8 cellular contexts compared by ENCODE assay signal in the genomic region with DNA sequence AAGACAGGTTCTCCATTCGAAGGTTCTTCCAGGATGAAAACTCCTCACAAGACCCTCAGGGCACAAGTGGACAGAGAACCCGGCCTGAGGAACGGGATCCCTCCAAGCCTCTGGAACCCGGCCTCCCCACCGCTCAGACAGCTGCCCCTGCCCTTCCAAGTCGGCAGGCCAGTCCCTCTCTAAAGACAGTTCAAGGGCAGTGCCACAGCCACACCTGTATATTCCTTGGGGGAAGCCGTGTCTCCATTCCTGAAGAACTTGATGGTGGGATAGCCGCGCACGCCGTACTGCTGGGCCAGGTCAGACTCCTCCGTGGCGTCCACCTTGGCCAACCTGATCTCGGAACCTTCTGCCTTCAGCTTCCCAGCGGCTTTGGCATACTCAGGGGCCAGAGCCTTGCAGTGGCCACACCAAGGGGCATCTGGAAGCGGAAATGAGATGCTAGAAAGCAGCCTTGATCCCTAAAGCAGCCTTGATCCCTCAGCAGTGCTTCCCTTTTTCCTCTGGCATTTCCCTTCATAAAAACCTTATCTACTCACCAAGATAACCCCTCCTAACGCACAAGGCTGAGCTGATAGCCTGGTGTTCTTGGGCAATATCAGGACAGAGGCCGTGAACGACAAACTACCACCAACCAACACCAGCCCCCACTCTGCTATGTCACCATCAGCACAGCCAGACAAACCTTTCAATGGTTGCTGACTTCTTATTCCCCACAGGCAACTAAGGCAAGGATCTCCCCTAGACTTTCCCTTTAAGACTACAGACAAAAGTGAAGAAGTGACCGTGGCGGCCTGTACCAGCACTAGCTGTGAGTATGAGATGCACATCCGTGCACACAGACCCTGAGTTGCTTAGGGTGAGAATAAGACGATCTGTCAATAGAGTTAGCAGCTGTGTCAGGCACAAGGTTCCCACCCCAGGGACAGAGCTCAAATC. TPM values are rescaled to one million over a fixed set of nuclear protein-coding genes. Genes with fewer than 3 reads are reported as not detected.
DNase-seq lines count a peak whose midpoint lies in the region; ATAC-seq, FAIRE-seq and TF ChIP-seq lines count a peak whose summit lies in the region.

No MANE protein-coding gene starts in this region.

- TF ChIP-seq POLR2A in GM12892 (IDR thresholded peaks at IDR 0.05; ENCODE audit: low read depth, low read length), result no peak

- H3K9me3 Mint-ChIP-seq in naive thymus-derived CD8-positive, alpha-beta T cell, result peaks cover 0 to 3% (median 0%) of the 10 kb centered on the region in 9 donors

- DNase-seq in LHCN-M2 (ENCODE audit: low read depth) (peak; percentile 33), choroid plexus epithelial cell (ENCODE audit: low read depth) (peak; percentile 47), GM12892 (ENCODE audit: insufficient read length) (no peak)
- peak in 1 of 10 donors; percentile 10 for DNase-seq in naive thymus-derived CD8-positive, alpha-beta T cell

- peak overlapping the region in 9 of 10 donors; percentile 55 to 94 (median 91) for H3K27ac Mint-ChIP-seq in naive thymus-derived CD8-positive, alpha-beta T cell

- H4K20me1 ChIP-seq in BLaER1, result peaks cover 75% of the 10 kb centered on the region

- no peaks in the 10 kb centered on the region for H3K9me3 ChIP-seq in BLaER1

- peak overlapping the region; percentile 99 for H3K4me2 ChIP-seq in BLaER1

- H3K9ac ChIP-seq in BLaER1, result peak overlapping the region; percentile 95

- no peak for ATAC-seq in naive thymus-derived CD8-positive, alpha-beta T cell
- ATAC-seq in GM21786 (IDR thresholded peaks at IDR 0.05; ENCODE audit: unreplicated experiment), result no peak
- no peak for ATAC-seq in HG03432 (IDR thresholded peaks at IDR 0.05; ENCODE audit: unreplicated experiment)
- no peak for ATAC-seq in GM18868 (IDR thresholded peaks at IDR 0.05; ENCODE audit: unreplicated experiment)

- H3K27me3 ChIP-seq in BLaER1, result no peaks in the 10 kb centered on the region

- POLR2A ChIA-PET in naive thymus-derived CD8-positive, alpha-beta T cell (lab: Charles Lee), result interaction anchor here (0.5 to 2.4 kb wide), 5 partner anchors 10 to 26 kb away, joined by 3 to 11 read pairs (median 6); a partner anchor contains a TSS

- peaks cover 0 to 3% (median 0%) of the 10 kb centered on the region in 5 donors for H3K27me3 Mint-ChIP-seq in naive thymus-derived CD8-positive, alpha-beta T cell

- peak overlapping the region; percentile 91 for H3K27ac ChIP-seq in BLaER1

- peaks cover 17 to 59% (median 34%) of the 10 kb centered on the region in 4 donors for H3K4me1 Mint-ChIP-seq in naive thymus-derived CD8-positive, alpha-beta T cell

- peaks cover 52% of the 10 kb centered on the region for H3K4me1 ChIP-seq in BLaER1

- H3K36me3 Mint-ChIP-seq in naive thymus-derived CD8-positive, alpha-beta T cell, result peaks cover 0 to 49% (median 4%) of the 10 kb centered on the region in 3 donors

- H3K4me3 ChIP-seq in BLaER1 (peak overlapping the region; percentile 90), choroid plexus epithelial cell (ENCODE audit: low read depth, low read length) (peak overlapping the region; percentile 87)

- FAIRE-seq in GM12892 (lab: Jason Lieb, UNC), result no peak

- peaks cover 73% of the 10 kb centered on the region for H3K36me3 ChIP-seq in BLaER1

- H3K4me3 Mint-ChIP-seq in naive thymus-derived CD8-positive, alpha-beta T cell, result peak overlapping the region; percentile 76 to 94 (median 88)

- TF ChIP-seq CTCF in choroid plexus epithelial cell (conservative IDR thresholded peaks at IDR 0.05; ENCODE audit: low read depth, low read length), result no peak

RNA-seq across cellular contexts. Expression of a gene that starts 1.1 kb away (rescaled TPM):
- total RNA-seq in LHCN-M2 (2014; rRNA removed), result 1,598 and 3,461 TPM in 2 replicates
- polyA plus RNA-seq in LHCN-M2 (2012), result 837 TPM
- total RNA-seq in naive thymus-derived CD8-positive, alpha-beta T cell, result 100 to 1,000 TPM; 181 to 190 TPM
- polyA plus RNA-seq in naive thymus-derived CD8-positive, alpha-beta T cell, result 100 to 1,000 TPM; 166 to 191 (median 191) TPM
- 491 TPM for polyA plus RNA-seq in GM12892 (2012; ENCODE audit: missing spikeins)

RNA-seq across cellular contexts. Expression of a gene that starts 11.9 kb away (rescaled TPM):
- total RNA-seq in LHCN-M2 (2014; rRNA removed), result 303 and 305 TPM in 2 replicates
- 983 TPM for polyA plus RNA-seq in LHCN-M2 (2012)
- total RNA-seq in naive thymus-derived CD8-positive, alpha-beta T cell, result 100 to 1,000 TPM; 317 to 343 TPM
- polyA plus RNA-seq in naive thymus-derived CD8-positive, alpha-beta T cell, result 100 to 1,000 TPM in 1 of 3 donors, 10 to 100 TPM in 2; 55.1 to 102 (median 87.2) TPM
- 97.5 TPM for polyA plus RNA-seq in GM12892 (2012; ENCODE audit: missing spikeins)

RNA-seq across cellular contexts. Expression of a gene that starts 24.4 kb away (rescaled TPM):
- 1.0 TPM in 1 of 2 replicates, not detected in the other for total RNA-seq in LHCN-M2 (2014; rRNA removed)
- 0.07 TPM for polyA plus RNA-seq in LHCN-M2 (2012)
- total RNA-seq in naive thymus-derived CD8-positive, alpha-beta T cell, result not detected
- under 1 TPM in 1 of 3 donors, not detected in 2; 0.11 TPM for polyA plus RNA-seq in naive thymus-derived CD8-positive, alpha-beta T cell
- polyA plus RNA-seq in GM12892 (2012; ENCODE audit: missing spikeins), result 0.68 TPM

RNA-seq across cellular contexts. Expression of a gene that starts 26.1 kb away (rescaled TPM):
- 106 TPM in 2 replicates for total RNA-seq in LHCN-M2 (2014; rRNA removed)
- 141 TPM for polyA plus RNA-seq in LHCN-M2 (2012)
- 10 to 100 TPM; 58.4 to 59.0 TPM for total RNA-seq in naive thymus-derived CD8-positive, alpha-beta T cell
- polyA plus RNA-seq in naive thymus-derived CD8-positive, alpha-beta T cell, result 10 to 100 TPM; 49.5 to 61.8 (median 55.0) TPM
- 12.6 TPM for polyA plus RNA-seq in GM12892 (2012; ENCODE audit: missing spikeins)

RNA-seq across cellular contexts. Expression of a gene that starts 32.1 kb away (rescaled TPM):
- total RNA-seq in LHCN-M2 (2014; rRNA removed), result 184 and 190 TPM in 2 replicates
- polyA plus RNA-seq in LHCN-M2 (2012), result 139 TPM
- 10 to 100 TPM; 49.9 to 54.4 TPM for total RNA-seq in naive thymus-derived CD8-positive, alpha-beta T cell
- 10 to 100 TPM; 31.7 to 55.4 (median 50.1) TPM for polyA plus RNA-seq in naive thymus-derived CD8-positive, alpha-beta T cell
- polyA plus RNA-seq in GM12892 (2012; ENCODE audit: missing spikeins), result 77.6 TPM
